9 cellular contexts compared by ENCODE assay signal in genomic region chr9:129770741-129771140, GRCh38. TPM values are rescaled to one million over a fixed set of nuclear protein-coding genes. Genes with fewer than 3 reads are reported as not detected.
"Had no signal": no experiment of that assay in that cellular context is flagged by ENCODE, and none has a peak within 500 bp of the region (broad histone marks: within the 10 kb centered on the region; RNA-seq: fewer than 3 reads in every experiment).

No MANE protein-coding gene starts in this region.

- H3K9ac ChIP-seq: KMS-11 had no signal

- H3K4me3 ChIP-seq: GM23338 had no signal

- H2AFZ ChIP-seq: GM23338 had no signal

- FAIRE-seq: H1, H54, HTR-8/SVneo had no signal

- H3K4me2 ChIP-seq: GM23338, KMS-11 had no signal

- ATAC-seq: GM23338 had no signal

- DNase-seq: H9, HCEC 1CT, KBM-7 had no signal

- H3K27ac ChIP-seq: KMS-11 had no signal

RNA-seq across cellular contexts. Expression of gene PTGES, which starts 17.9 kb away (rescaled TPM):
- polyA plus RNA-seq: IgD-negative memory B cell had no signal
